9 cellular contexts compared by ENCODE assay signal in the genomic region with DNA sequence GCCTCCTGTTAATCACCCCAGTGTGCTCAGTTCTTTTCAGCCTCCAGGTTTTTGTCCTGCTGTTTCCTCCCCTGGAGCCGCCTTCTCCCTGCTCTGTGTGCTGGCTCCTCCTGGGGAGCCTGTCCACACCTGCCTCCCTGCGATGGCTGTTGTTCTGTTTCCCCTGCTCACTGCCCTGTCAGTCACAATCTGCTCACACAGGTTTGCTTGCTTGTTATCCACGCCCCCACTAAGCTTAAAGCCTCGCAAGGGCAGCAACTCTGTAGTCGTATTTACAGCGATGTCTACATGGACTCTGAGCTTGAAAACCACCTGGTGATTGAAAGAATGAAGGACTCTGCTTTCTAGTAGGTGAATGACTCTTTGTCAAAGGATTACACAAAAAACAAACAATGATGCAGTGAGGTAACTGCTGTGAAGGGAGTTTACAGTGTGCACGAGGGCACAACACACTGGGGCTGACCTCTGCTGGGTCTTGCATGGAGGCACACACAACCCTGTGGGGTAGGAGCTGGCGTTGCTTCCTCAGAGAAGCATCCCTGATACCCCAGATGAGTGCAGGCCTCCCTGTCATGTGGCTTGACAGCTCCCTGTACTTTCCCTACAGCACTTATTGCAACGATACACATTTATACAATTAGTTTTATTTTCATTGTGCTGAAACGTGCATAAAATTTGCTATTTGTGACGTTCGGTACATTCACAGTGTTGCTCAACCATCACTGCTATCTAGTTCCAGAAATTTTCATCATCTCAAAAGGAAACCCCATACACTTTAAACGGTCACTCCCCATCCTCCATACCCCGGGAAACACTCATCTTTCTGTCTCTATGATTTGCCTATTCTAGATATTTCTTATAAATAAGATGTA. TPM values are rescaled to one million over a fixed set of nuclear protein-coding genes. Genes with fewer than 3 reads are reported as not detected.
DNase-seq lines count a peak whose midpoint lies in the region; ATAC-seq and TF ChIP-seq lines count a peak whose summit lies in the region.
"Had no signal": no experiment of that assay in that cellular context is flagged by ENCODE, and none has a peak within 500 bp of the region (broad histone marks: within the 10 kb centered on the region; RNA-seq: fewer than 3 reads in every experiment).

No MANE protein-coding gene starts in this region.

- H3K4me1 Mint-ChIP-seq in activated T-helper 17 cell treated with anti-CD3 and anti-CD28 coated beads, Interleukin-2, amount 50 U/mL, for 72 hours: peaks cover 43% of the 10 kb centered on the region

- H3K36me3 ChIP-seq in left lung: no peaks in the 10 kb centered on the region

- peaks cover 4% of the 10 kb centered on the region for H3K9me3 Mint-ChIP-seq in activated T-helper 17 cell treated with anti-CD3 and anti-CD28 coated beads, Interleukin-2, amount 50 U/mL, for 72 hours

- intact Hi-C loops in left lung (cut with DNase I): no loop called here

- peak overlapping the region; percentile 89 for H3K27ac Mint-ChIP-seq in activated T-helper 17 cell treated with anti-CD3 and anti-CD28 coated beads, Interleukin-2, amount 50 U/mL, for 72 hours

- no peaks in the 10 kb centered on the region for H3K9me3 ChIP-seq in left lung

- no peak for ATAC-seq in activated T-helper 17 cell treated with anti-CD3 and anti-CD28 coated beads, Interleukin-2, amount 50 U/mL, for 72 hours (replicated peaks)
- ATAC-seq in left lung (peak; percentile 19), HG02852 (IDR thresholded peaks at IDR 0.05; ENCODE audit: unreplicated experiment) (no peak)

- H3K27me3 ChIP-seq in left lung: peaks cover 0 to 11% of the 10 kb centered on the region in 2 donors

- no peak overlapping the region for H3K27ac ChIP-seq in left lung

- H3K4me3 ChIP-seq in left lung: no peak overlapping the region

- H3K4me3 Mint-ChIP-seq in activated T-helper 17 cell treated with anti-CD3 and anti-CD28 coated beads, Interleukin-2, amount 50 U/mL, for 72 hours: peak overlapping the region; percentile 54

- peaks cover 6% of the 10 kb centered on the region for H3K36me3 Mint-ChIP-seq in activated T-helper 17 cell treated with anti-CD3 and anti-CD28 coated beads, Interleukin-2, amount 50 U/mL, for 72 hours (ENCODE audit: low read depth)

- H3K4me1 ChIP-seq in left lung: no peaks in the 10 kb centered on the region

- H3K27me3 Mint-ChIP-seq in activated T-helper 17 cell treated with anti-CD3 and anti-CD28 coated beads, Interleukin-2, amount 50 U/mL, for 72 hours: no peaks in the 10 kb centered on the region

- no peak for TF ChIP-seq CTCF in left lung (IDR thresholded peaks at IDR 0.05)

- DNase-seq in DMS53 treated with DMSO at 0.1 percent for 48 hours (lab: John Stamatoyannopoulos, UW; ENCODE audit: unreplicated experiment): peak; percentile 88
- peak; percentile 81 for DNase-seq in NCI-H146 (lab: John Stamatoyannopoulos, UW)
- DNase-seq in left lung: no peak
- DNase-seq in GOT3 (lab: John Stamatoyannopoulos, UW): no peak
- DNase-seq in pons (ENCODE audit: low spot score): no peak
- DNase-seq: NCI-H446 treated with DMSO at 0.1 percent for 48 hours had no signal

RNA-seq across cellular contexts. Expression of a gene that starts 39.7 kb away (rescaled TPM):
- total RNA-seq in activated T-helper 17 cell treated with anti-CD3 and anti-CD28 coated beads, Interleukin-2, amount 50 U/mL, for 72 hours: under 1 TPM; 0.42 to 0.67 TPM
- total RNA-seq in left lung: not detected
- total RNA-seq: T-helper 2 cell treated with Interferon-gamma antibody and Interleukin-4, amounts not matched to agents 100 ng/mL and 5 ng/mL, for 36 hours had no signal

Comparison
In these comparisons a context has a peak if more than half of its experiments do, and no peak if none do; other contexts are left out.
1. DNase-seq: peak in DMS53 treated with DMSO at 0.1 percent for 48 hours (single experiment) and NCI-H146 (single experiment); none in left lung (0 of 2), GOT3 (single experiment) and pons (single experiment).